In the genomic region with DNA sequence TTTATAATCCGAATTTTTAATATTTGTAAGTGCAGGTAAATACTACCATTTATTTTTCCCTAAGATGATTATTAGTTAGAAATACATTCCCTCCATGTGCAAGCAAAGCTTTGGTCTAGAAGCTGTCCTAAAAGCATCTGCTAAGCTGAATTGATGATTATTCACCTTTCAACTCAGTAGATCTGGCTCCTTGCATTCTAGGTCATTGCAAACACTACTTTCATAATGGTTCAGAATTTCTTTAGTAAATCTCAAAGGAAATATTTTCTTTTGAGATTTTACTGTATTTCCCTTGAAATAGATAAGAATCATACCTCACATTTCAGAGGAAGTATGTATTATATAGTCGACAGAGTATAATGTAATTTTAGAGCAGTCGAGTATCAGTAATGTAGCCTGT, we compare ENCODE assay signal across 8 cellular contexts. TPM values are rescaled to one million over a fixed set of nuclear protein-coding genes. Genes with fewer than 3 reads are reported as not detected.
DNase-seq lines count a peak whose midpoint lies in the region; ATAC-seq and TF ChIP-seq lines count a peak whose summit lies in the region.

No MANE protein-coding gene starts in this region.

- H3K27me3 ChIP-seq in IMR-90 (ENCODE audit: control insufficient read depth, insufficient read depth, low read length) = no peaks in the 10 kb centered on the region
- H3K27me3 ChIP-seq in mammary epithelial cell (ENCODE audit: insufficient read depth, low read length) = no peaks in the 10 kb centered on the region
- no peaks in the 10 kb centered on the region for H3K27me3 ChIP-seq in mucosa of stomach (ENCODE audit: control insufficient read depth, insufficient read depth, low read length)
- H3K27me3 ChIP-seq in adrenal gland = no peaks in the 10 kb centered on the region

- no peak overlapping the region for H2AK9ac ChIP-seq in IMR-90 (replicated peaks; ENCODE audit: low read depth, low read length, poor library complexity)

- TF ChIP-seq CTCF in AG10803 (conservative IDR thresholded peaks at IDR 0.05; ENCODE audit: low read length) (no peak), IMR-90 (conservative IDR thresholded peaks at IDR 0.05; ENCODE audit: low read depth, low read length) (no peak), mammary epithelial cell (conservative IDR thresholded peaks at IDR 0.05 in 1 of 2, IDR thresholded peaks at IDR 0.05 in 1 of 2; ENCODE audit: extremely low read depth in 1 of 2, insufficient read depth in 1 of 2, low read depth in 1 of 2, low read length in 2 of 2) (no peak), adrenal gland (IDR thresholded peaks at IDR 0.05) (no peak)

- CTCF ChIA-PET in IMR-90 (lab: Yijun Ruan, JAX) = interaction anchor here (0.6 kb wide), 1 partner anchor 368 kb away, joined by 3 read pairs; no protein-coding TSS in a partner anchor
- CTCF ChIA-PET in mammary epithelial cell (lab: Charles Lee; ENCODE audit: low non-redundant PET) = no interaction called here

- H3K4me1 ChIP-seq in IMR-90 (ENCODE audit: control insufficient read depth, insufficient read depth, low read length) (peaks cover 3% of the 10 kb centered on the region; the same call in 1 of the 2 replicates), mammary epithelial cell (ENCODE audit: insufficient read depth, low read length) (peaks cover 12% of the 10 kb centered on the region), mucosa of stomach (ENCODE audit: control insufficient read depth, insufficient read depth, low read length) (peaks cover 6% of the 10 kb centered on the region), adrenal gland (replicated peaks in 1 of 2) (peaks cover 8 to 46% of the 10 kb centered on the region in 2 donors)

- POLR2A ChIA-PET in IMR-90 (lab: Charles Lee; ENCODE audit: unreplicated experiment) = no interaction called here

- in situ Hi-C loops in IMR-90 (cut with MboI; ENCODE audit: low sequenced_read_pairs) (no loop called here), mammary epithelial cell (cut with MboI; ENCODE audit: low sequenced_read_pairs in 2 of 2) (loop anchor here (10.0 to 25.0 kb wide), 3 partner anchors 83 to 540 kb away; partner anchors contain the start of gene C2CD5 (in 2 of the 2))

- H3K79me1 ChIP-seq in IMR-90 (ENCODE audit: low read depth in 1 of 2, low read length in 2 of 2) = peaks cover 6 to 23% of the 10 kb centered on the region in 2 experiments

- no peak overlapping the region for H2BK15ac ChIP-seq in IMR-90 (ENCODE audit: low read depth, low read length)

- H2BK5ac ChIP-seq in IMR-90 (ENCODE audit: low read depth, low read length, poor library complexity, severe bottlenecking) = no peak overlapping the region

- H3K23ac ChIP-seq in IMR-90 (ENCODE audit: low read depth, low read length) = no peak overlapping the region

- no peak overlapping the region for H2BK120ac ChIP-seq in IMR-90 (ENCODE audit: low read depth, low read length)

- H3K14ac ChIP-seq in IMR-90 (replicated peaks; ENCODE audit: low read depth, low read length) = no peak overlapping the region

- no peak overlapping the region for H3K56ac ChIP-seq in IMR-90 (ENCODE audit: extremely low read depth, insufficient read depth, low read length)

- TF ChIP-seq RAD21 in IMR-90 (IDR thresholded peaks at IDR 0.05; ENCODE audit: low read length) = no peak

- ATAC-seq in IMR-90 (ENCODE audit: low read depth) (no peak), HG02981 (IDR thresholded peaks at IDR 0.05; ENCODE audit: unreplicated experiment) (no peak)

- DNase-seq in AG10803 (ENCODE audit: low read depth) = no peak
- no peak for DNase-seq in IMR-90
- peak; percentile 11 for DNase-seq in mammary epithelial cell
- no peak for DNase-seq in NCI-H1092 treated with DMSO at 0.1 percent for 48 hours (lab: John Stamatoyannopoulos, UW)
- DNase-seq in adrenal gland = no peak
- no peak for DNase-seq in COLO668 (lab: John Stamatoyannopoulos, UW; ENCODE audit: unreplicated experiment)

- H3K18ac ChIP-seq in IMR-90 (ENCODE audit: low read depth, low read length) = no peak overlapping the region

- H2AK5ac ChIP-seq in IMR-90 (ENCODE audit: low read depth, low read length) = no peak overlapping the region

- intact Hi-C loops in IMR-90 (cut with micrococcal nuclease) (loop anchor here (5.0 kb wide), 2 partner anchors 150 to 165 kb away; no protein-coding TSS in a partner anchor), mammary epithelial cell (cut with micrococcal nuclease) (no loop called here), adrenal gland (cut with DNase I) (loop anchor here in 1 of 2 donors (5.0 kb wide), 1 partner anchor 85 kb away; the partner anchor contains the start of gene C2CD5)

- no peak overlapping the region for H2BK20ac ChIP-seq in IMR-90 (ENCODE audit: low read depth, low read length)

- WGBS in IMR-90 (ENCODE audit: extremely low coverage in 2 of 2, insufficient read length in 1 of 2), 2 experiments = no CpG with 5 or more reads among the region's 3 CpGs
- 5% methylated on average over 3 of the region's 3 CpGs for WGBS in mammary epithelial cell (ENCODE audit: low coverage, missing lambda C conversion rate)
- WGBS in adrenal gland, 4 donors = 57 to 65% (median 59%) methylated on average over 3 of the region's 3 CpGs

- no peak overlapping the region for H3K27ac ChIP-seq in IMR-90 (ENCODE audit: insufficient read depth, low read length)
- peak overlapping the region; percentile 99 for H3K27ac ChIP-seq in mammary epithelial cell (ENCODE audit: insufficient read depth, low read depth, low read length)
- H3K27ac ChIP-seq in adrenal gland = peak overlapping the region in 1 of 5 donors; percentile 99

- H3K79me2 ChIP-seq in mammary epithelial cell (ENCODE audit: insufficient read depth, low read length) = peaks cover 69% of the 10 kb centered on the region

- peak overlapping the region; percentile 99 for H3K4me3 ChIP-seq in AG10803 (ENCODE audit: low read length)
- H3K4me3 ChIP-seq in IMR-90 (ENCODE audit: insufficient read depth, low read depth, low read length) = peak overlapping the region; percentile 25; the same call in 1 of the 2 replicates
- peak overlapping the region; percentile 79 to 94 (median 83) for H3K4me3 ChIP-seq in mammary epithelial cell (replicated peaks in 1 of 3; ENCODE audit: insufficient read depth in 1 of 3, low read depth in 2 of 3, low read length in 3 of 3)
- peak overlapping the region; percentile 60 for H3K4me3 ChIP-seq in mucosa of stomach (ENCODE audit: low read length)
- H3K4me3 ChIP-seq in adrenal gland = peak overlapping the region in 1 of 4 donors; percentile 93

- H2AFZ ChIP-seq in IMR-90 (replicated peaks; ENCODE audit: low read length, poor library complexity) (no peak overlapping the region), mammary epithelial cell (ENCODE audit: low read depth, low read length) (no peak overlapping the region)

- no peak overlapping the region for H4K8ac ChIP-seq in IMR-90 (ENCODE audit: low read depth in 2 of 2, low read length in 2 of 2)

- H4K20me1 ChIP-seq in IMR-90 (ENCODE audit: insufficient read depth, low read length) (peaks cover under 1% of the 10 kb centered on the region; the same call in 1 of the 2 replicates), mammary epithelial cell (ENCODE audit: insufficient read depth, low read length) (no peaks in the 10 kb centered on the region)

- no peak overlapping the region for H4K91ac ChIP-seq in IMR-90 (ENCODE audit: insufficient read depth, low read depth, low read length)

- peak overlapping the region; percentile 53; the same call in 1 of the 2 replicates for H3K9ac ChIP-seq in IMR-90 (ENCODE audit: low read depth, low read length)
- peak overlapping the region; percentile 83 for H3K9ac ChIP-seq in mammary epithelial cell (ENCODE audit: insufficient read depth, low read length)
- peak overlapping the region; percentile 99 for H3K9ac ChIP-seq in mucosa of stomach (ENCODE audit: low read length)

- dilution Hi-C loops in IMR-90 (cut with HindIII; ENCODE audit: low sequenced_read_pairs, unreplicated experiment) = no loop called here
- dilution Hi-C loops in mammary epithelial cell (cut with HindIII; ENCODE audit: low sequenced_read_pairs) = loop anchor here (5.0 to 10.0 kb wide), 2 partner anchors 45 to 83 kb away; partner anchors contain the start of gene C2CD5

- no peak for TF ChIP-seq POLR2A in IMR-90 (IDR thresholded peaks at IDR 0.05; ENCODE audit: low read depth, low read length)
- TF ChIP-seq POLR2A in adrenal gland (IDR thresholded peaks at IDR 0.05) = no peak

- H3K4ac ChIP-seq in IMR-90 (ENCODE audit: low read depth, low read length) = no peak overlapping the region

- no peaks in the 10 kb centered on the region for H3K36me3 ChIP-seq in IMR-90 (ENCODE audit: control insufficient read depth, insufficient read depth, low read length)
- no peaks in the 10 kb centered on the region for H3K36me3 ChIP-seq in mammary epithelial cell (ENCODE audit: insufficient read depth, low read length)
- H3K36me3 ChIP-seq in mucosa of stomach (ENCODE audit: control insufficient read depth, insufficient read depth, low read length) = no peaks in the 10 kb centered on the region
- H3K36me3 ChIP-seq in adrenal gland (replicated peaks in 1 of 2) = no peaks in the 10 kb centered on the region

- H3K4me2 ChIP-seq in IMR-90 (ENCODE audit: low read depth, low read length) (peak overlapping the region; percentile 96), mammary epithelial cell (ENCODE audit: insufficient read depth, low read depth, low read length) (peak overlapping the region; percentile 91)

- no peak overlapping the region for H4K5ac ChIP-seq in IMR-90 (ENCODE audit: low read depth, low read length)

- H3K9me3 ChIP-seq in IMR-90 (ENCODE audit: control insufficient read depth, insufficient read depth, low read length) (no peaks in the 10 kb centered on the region), mammary epithelial cell (replicated peaks; ENCODE audit: insufficient read depth, low read length) (no peaks in the 10 kb centered on the region), mucosa of stomach (ENCODE audit: control insufficient read depth, low read length) (no peaks in the 10 kb centered on the region), adrenal gland (replicated peaks in 1 of 3) (no peaks in the 10 kb centered on the region)

- BruUV-seq in IMR-90 (replicated peaks; lab: Mats Ljungman, UMichigan) (no TSS peak), mammary epithelial cell (replicated peaks; lab: Mats Ljungman, UMichigan) (no TSS peak)

- peaks cover 8% of the 10 kb centered on the region; the same call in 1 of the 2 replicates for H3K9me1 ChIP-seq in IMR-90 (ENCODE audit: insufficient read depth, low read length)

TF ChIP-seq in IMR-90, 13 proteins besides CTCF, POLR2A, EP300 and RAD21 (continues in another document):
- TF ChIP-seq FOS (IDR thresholded peaks at IDR 0.05; ENCODE audit: low read depth, low read length) (no peak), CEBPB (IDR thresholded peaks at IDR 0.05; ENCODE audit: low read depth, low read length) (no peak), RCOR1 (IDR thresholded peaks at IDR 0.05; ENCODE audit: insufficient replicate concordance, low read length) (no peak), SMC3 (IDR thresholded peaks at IDR 0.05; ENCODE audit: low read depth, low read length) (no peak)

RNA-seq across cellular contexts. Expression of gene ETNK1, which starts 2.4 kb away (rescaled TPM):
- 33.3 and 35.3 TPM in 2 replicates for total RNA-seq in IMR-90 (2012; rRNA removed)
- 8.2 and 12.8 TPM in 2 replicates for polyA plus RNA-seq in IMR-90 (2012; rRNA removed)
- polyA plus RNA-seq in IMR-90 (2012; cell fraction: cytosol; rRNA removed) = 2.4 and 13.7 TPM in 2 replicates
- polyA plus RNA-seq in IMR-90 (2012; cell fraction: nucleus; rRNA removed; ENCODE audit: low replicate concordance) = 21.7 and 25.1 TPM in 2 replicates
- total RNA-seq in mammary epithelial cell = 10 to 100 TPM; 37.0 to 48.3 TPM
- polyA plus RNA-seq in mammary epithelial cell = 11.4 TPM
- polyA minus RNA-seq in mammary epithelial cell = 52.8 TPM
- total RNA-seq in adrenal gland = 10 to 100 TPM; 32.4 to 79.2 (median 59.5) TPM
- polyA plus RNA-seq in adrenal gland = 10 to 100 TPM; 16.8 to 26.3 (median 25.0) TPM
